1 cellular context compared by ENCODE assay signal in genomic region chr2:3600256-3600855, GRCh38.
TF ChIP-seq lines count a peak whose summit lies in the region.

No MANE protein-coding gene starts in this region.

TF ChIP-seq in HepG2, 621 proteins besides CTCF, POLR2A, EP300 and RAD21:
- TF ChIP-seq SRSF1 (optimal IDR thresholded peaks at IDR 0.05; ENCODE audit: low read depth, low read length) (no peak), MLLT10 (CRISPR knock-in tag; IDR thresholded peaks at IDR 0.05) (no peak), ZNF782 (CRISPR knock-in tag; IDR thresholded peaks at IDR 0.05; ENCODE audit: borderline replicate concordance) (no peak), ZNF770 (CRISPR knock-in tag; IDR thresholded peaks at IDR 0.05) (peak; percentile 74), ZNF629 (CRISPR knock-in tag; conservative IDR thresholded peaks at IDR 0.05) (0 out of 2 replicates have a peak, but pooled peaks have one; percentile 12), ZNF367 (CRISPR knock-in tag; IDR thresholded peaks at IDR 0.05; ENCODE audit: borderline replicate concordance) (no peak), HMGA1 (CRISPR knock-in tag; conservative IDR thresholded peaks at IDR 0.05) (no peak)
TF ChIP-seq in HepG2: peak in this region for 2.
